In the genomic region with DNA sequence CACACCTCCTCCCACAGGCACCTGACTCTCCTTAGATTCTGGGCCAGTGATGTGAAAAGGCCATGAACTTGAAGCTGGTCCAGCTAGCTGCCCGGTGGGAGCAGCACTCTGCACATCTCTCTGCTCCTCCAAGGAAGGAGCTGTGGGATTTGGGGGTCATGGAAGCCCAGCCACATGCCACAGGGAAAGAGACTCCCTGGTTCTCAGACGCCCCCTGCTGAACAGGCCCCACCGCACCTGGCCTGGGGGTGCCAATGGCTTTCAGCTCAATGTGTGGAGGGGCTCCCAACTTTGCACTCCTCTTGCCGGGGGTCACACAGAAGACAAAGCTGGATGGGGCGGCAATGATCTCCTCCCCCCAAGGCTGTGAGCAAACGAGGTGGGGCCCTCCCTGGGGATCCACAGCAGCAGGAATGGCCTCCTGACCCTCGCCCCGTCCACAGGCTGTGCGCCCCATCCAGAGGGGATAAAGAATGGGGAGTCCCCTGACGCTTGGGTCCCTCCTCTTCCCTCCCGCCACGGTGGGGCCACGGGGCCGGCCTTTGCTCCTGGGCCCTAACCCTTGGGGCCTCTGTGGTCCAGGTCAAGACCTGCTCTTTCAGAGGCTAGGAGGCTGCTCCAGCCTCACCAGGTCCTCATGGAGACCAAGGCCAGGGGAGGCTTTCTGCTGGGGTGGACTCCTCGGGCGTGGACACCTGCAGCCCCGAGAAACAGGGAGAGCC, we compare ENCODE assay signal across 22 cellular contexts. TPM values are rescaled to one million over a fixed set of nuclear protein-coding genes. Genes with fewer than 3 reads are reported as not detected.
DNase-seq lines count a peak whose midpoint lies in the region; ATAC-seq and TF ChIP-seq lines count a peak whose summit lies in the region.
"Had no signal": no experiment of that assay in that cellular context is flagged by ENCODE, and none has a peak within 500 bp of the region (broad histone marks: within the 10 kb centered on the region; RNA-seq: fewer than 3 reads in every experiment).

No MANE protein-coding gene starts in this region.

- H3K27ac Mint-ChIP-seq in activated naive CD4-positive, alpha-beta T cell treated with anti-CD3 and anti-CD28 coated beads for 36 hours, result peak overlapping the region; percentile 99
- peak overlapping the region; percentile 95 for H3K27ac Mint-ChIP-seq in activated naive CD8-positive, alpha-beta T cell treated with anti-CD3 and anti-CD28 coated beads, Interleukin-2, amount 10 ng/mL, durations not matched to agents 7 days and 5 days

- H2BK120ac ChIP-seq in neuronal stem cell (ENCODE audit: low read depth, low read length), result no peak overlapping the region

- H3K4me1 Mint-ChIP-seq in activated naive CD4-positive, alpha-beta T cell treated with anti-CD3 and anti-CD28 coated beads for 36 hours (ENCODE audit: low read depth), result peaks cover 27% of the 10 kb centered on the region
- peaks cover 21% of the 10 kb centered on the region for H3K4me1 Mint-ChIP-seq in activated naive CD8-positive, alpha-beta T cell treated with anti-CD3 and anti-CD28 coated beads, Interleukin-2, amount 10 ng/mL, durations not matched to agents 7 days and 5 days
- H3K4me1 Mint-ChIP-seq: CD14-positive monocyte had no signal

- H4K8ac ChIP-seq in neuronal stem cell (ENCODE audit: low read depth, low read length), result no peak overlapping the region

- H3K14ac ChIP-seq in neuronal stem cell (ENCODE audit: low read length), result no peak overlapping the region

- no peak overlapping the region for H3K18ac ChIP-seq in neuronal stem cell (ENCODE audit: low read length)

- peaks cover 29% of the 10 kb centered on the region for H3K36me3 Mint-ChIP-seq in activated naive CD4-positive, alpha-beta T cell treated with anti-CD3 and anti-CD28 coated beads for 36 hours (ENCODE audit: low read depth)
- H3K36me3 Mint-ChIP-seq in activated naive CD8-positive, alpha-beta T cell treated with anti-CD3 and anti-CD28 coated beads, Interleukin-2, amount 10 ng/mL, durations not matched to agents 7 days and 5 days, result peaks cover 11% of the 10 kb centered on the region

- H3K27me3 ChIP-seq in neuronal stem cell (ENCODE audit: control insufficient read depth in 3 of 3, insufficient read depth in 3 of 3, low read depth in 1 of 3, low read length in 3 of 3) (no peaks in the 10 kb centered on the region), ascending aorta (no peaks in the 10 kb centered on the region)
- H3K27me3 ChIP-seq: esophagus squamous epithelium, gastrocnemius medialis, SJSA1, testis, uterus had no signal

- H3K4me3 Mint-ChIP-seq in activated naive CD4-positive, alpha-beta T cell treated with anti-CD3 and anti-CD28 coated beads for 36 hours, result no peak overlapping the region
- H3K4me3 Mint-ChIP-seq in activated naive CD8-positive, alpha-beta T cell treated with anti-CD3 and anti-CD28 coated beads, Interleukin-2, amount 10 ng/mL, durations not matched to agents 7 days and 5 days, result peak overlapping the region; percentile 13
- H3K4me3 Mint-ChIP-seq: CD14-positive monocyte had no signal

- H3K27ac ChIP-seq in OCI-LY7 (ENCODE audit: low read depth, low read length, poor library complexity, severe bottlenecking) (no peak overlapping the region), neuronal stem cell (replicated peaks; ENCODE audit: low read length) (no peak overlapping the region), substantia nigra (ENCODE audit: low read depth, low read length, poor library complexity, severe bottlenecking) (no peak overlapping the region), ascending aorta (no peak overlapping the region)
- H3K27ac ChIP-seq: esophagus squamous epithelium, gastrocnemius medialis, psoas muscle, SJSA1, testis, uterus had no signal

- CTCF ChIA-PET in activated naive CD4-positive, alpha-beta T cell treated with anti-CD3 and anti-CD28 coated beads for 36 hours (lab: Charles Lee), result no interaction called here
- CTCF ChIA-PET in OCI-LY7 (lab: Charles Lee; ENCODE audit: unreplicated experiment), result interaction anchor here (0.6 kb wide), 1 partner anchor 372 kb away, joined by 3 read pairs; no protein-coding TSS in a partner anchor

- no TSS peak for BruUV-seq in OCI-LY7 (replicated peaks; lab: Mats Ljungman, UMichigan)

- H2BK15ac ChIP-seq in neuronal stem cell (ENCODE audit: low read length), result no peak overlapping the region

- H3K4me2 ChIP-seq in OCI-LY7 (ENCODE audit: low read length) (no peak overlapping the region), neuronal stem cell (ENCODE audit: insufficient read depth, low read length, poor library complexity, severe bottlenecking) (no peak overlapping the region)

- no peak overlapping the region for H3K9ac ChIP-seq in neuronal stem cell (ENCODE audit: low read depth, low read length, poor library complexity)

- peak overlapping the region; percentile 24 for H2BK5ac ChIP-seq in neuronal stem cell (ENCODE audit: low read length)

- intact Hi-C loops in activated naive CD4-positive, alpha-beta T cell treated with anti-CD3 and anti-CD28 coated beads for 36 hours (cut with micrococcal nuclease), result no loop called here
- intact Hi-C loops in OCI-LY7 (cut with micrococcal nuclease; ENCODE audit: unreplicated experiment) (no loop called here), ascending aorta (cut with DNase I) (no loop called here)

- peaks cover 54% of the 10 kb centered on the region; the same call in 1 of the 2 replicates for H3K36me3 ChIP-seq in OCI-LY7 (ENCODE audit: insufficient read depth, low read length)
- peaks cover 38 to 94% of the 10 kb centered on the region in 2 donors for H3K36me3 ChIP-seq in neuronal stem cell (replicated peaks in 1 of 2; ENCODE audit: control insufficient read depth in 2 of 2, insufficient read depth in 2 of 2, low read length in 2 of 2)
- H3K36me3 ChIP-seq in ascending aorta, result peaks cover 70 to 96% of the 10 kb centered on the region in 2 donors
- H3K36me3 ChIP-seq: SJSA1, uterus had no signal

- H3K4me1 ChIP-seq in OCI-LY7 (ENCODE audit: insufficient read depth, low read length, poor library complexity, severe bottlenecking) (no peaks in the 10 kb centered on the region), neuronal stem cell (ENCODE audit: control insufficient read depth in 2 of 2, insufficient read depth in 1 of 2, low read depth in 1 of 2, low read length in 2 of 2) (no peaks in the 10 kb centered on the region), ascending aorta (no peaks in the 10 kb centered on the region)
- H3K4me1 ChIP-seq: esophagus squamous epithelium, gastrocnemius medialis, psoas muscle, SJSA1, testis, uterus had no signal

- H4K20me1 ChIP-seq in OCI-LY7 (ENCODE audit: insufficient read depth, low read length), result no peaks in the 10 kb centered on the region

- H3K23ac ChIP-seq in neuronal stem cell (ENCODE audit: low read depth, low read length, poor library complexity), result peak overlapping the region; percentile 65

- DNase-seq in activated naive CD4-positive, alpha-beta T cell treated with anti-CD3 and anti-CD28 coated beads for 36 hours, result no peak
- DNase-seq in activated naive CD4-positive, alpha-beta T cell treated with anti-CD3 and anti-CD28 coated beads, Interleukin-2, amount 50 U/mL, for 16 hours, result no peak
- DNase-seq in OCI-LY7 (ENCODE audit: low spot score) (no peak), neuronal stem cell (ENCODE audit: low spot score) (no peak), substantia nigra (lab: John Stamatoyannopoulos, UW) (no peak), ascending aorta (ENCODE audit: low spot score in 2 of 2) (no peak)
- DNase-seq in activated naive CD8-positive, alpha-beta T cell treated with anti-CD3 and anti-CD28 coated beads, Interleukin-2, amount 10 ng/mL, durations not matched to agents 7 days and 5 days, result no peak
- DNase-seq: activated CD4-positive, CD25-positive, alpha-beta regulatory T cell; esophagus squamous epithelium; gastrocnemius medialis; GDM1; HCEC 1CT; KBM-7; NCI-H1436; NCI-H510A treated with DMSO at 0.1 percent for 48 hours; psoas muscle; testis; uterus had no signal

- no peak overlapping the region for H4K91ac ChIP-seq in neuronal stem cell (ENCODE audit: low read depth, low read length, poor library complexity)

- H3K79me1 ChIP-seq in neuronal stem cell (ENCODE audit: low read depth, low read length), result peaks cover 7% of the 10 kb centered on the region

- H3K9me2 ChIP-seq in OCI-LY7 (ENCODE audit: insufficient read depth, low read length), result no peaks in the 10 kb centered on the region

- ATAC-seq in activated naive CD8-positive, alpha-beta T cell treated with anti-CD3 and anti-CD28 coated beads, Interleukin-2, amount 10 ng/mL, durations not matched to agents 7 days and 5 days (ENCODE audit: low read depth), result no peak
- no peak for ATAC-seq in GM18502 (IDR thresholded peaks at IDR 0.05; ENCODE audit: poor library complexity, unreplicated experiment)
- ATAC-seq: gastrocnemius medialis had no signal

- H3K4ac ChIP-seq in neuronal stem cell (ENCODE audit: low read length), result no peak overlapping the region

- no CpG with 5 or more reads among the region's 17 CpGs for WGBS in neuronal stem cell (ENCODE audit: extremely low coverage in 2 of 2, insufficient read length in 2 of 2, insufficient replicate concordance in 1 of 2), 2 donors

- H2BK12ac ChIP-seq in neuronal stem cell (ENCODE audit: low read length), result no peak overlapping the region

- POLR2A ChIA-PET in OCI-LY7 (lab: Charles Lee), result no interaction called here
- POLR2A ChIA-PET in activated naive CD8-positive, alpha-beta T cell treated with anti-CD3 and anti-CD28 coated beads, Interleukin-2, amount 10 ng/mL, durations not matched to agents 7 days and 5 days (lab: Charles Lee), result no interaction called here

- H3K27me3 Mint-ChIP-seq in activated naive CD4-positive, alpha-beta T cell treated with anti-CD3 and anti-CD28 coated beads for 36 hours (ENCODE audit: low read depth), result no peaks in the 10 kb centered on the region
- H3K27me3 Mint-ChIP-seq in activated naive CD8-positive, alpha-beta T cell treated with anti-CD3 and anti-CD28 coated beads, Interleukin-2, amount 10 ng/mL, durations not matched to agents 7 days and 5 days, result no peaks in the 10 kb centered on the region

- no peak overlapping the region for H2AFZ ChIP-seq in OCI-LY7 (ENCODE audit: low read length)
- H2AFZ ChIP-seq in neuronal stem cell (ENCODE audit: low read length), result no peak overlapping the region

- no peak overlapping the region for H2AK5ac ChIP-seq in neuronal stem cell (ENCODE audit: low read depth, low read length)

- TF ChIP-seq CTCF in OCI-LY7 (conservative IDR thresholded peaks at IDR 0.05; ENCODE audit: low read length) (0 out of 2 replicates have a peak, but pooled peaks have one; percentile 21), ascending aorta (IDR thresholded peaks at IDR 0.05) (no peak)

- H3K9me3 ChIP-seq in OCI-LY7 (ENCODE audit: low read length), result no peaks in the 10 kb centered on the region
- no peaks in the 10 kb centered on the region for H3K9me3 ChIP-seq in neuronal stem cell (replicated peaks in 1 of 2; ENCODE audit: control insufficient read depth in 2 of 2, insufficient read depth in 1 of 2, low read depth in 1 of 2, low read length in 2 of 2)
- H3K9me3 ChIP-seq in ascending aorta, result no peaks in the 10 kb centered on the region
- H3K9me3 ChIP-seq: esophagus squamous epithelium, gastrocnemius medialis, psoas muscle, SJSA1, testis, uterus had no signal

- no peak overlapping the region for H3K4me3 ChIP-seq in OCI-LY7 (ENCODE audit: low read depth, low read length, poor library complexity, severe bottlenecking)
- no peak overlapping the region for H3K4me3 ChIP-seq in neuronal stem cell (ENCODE audit: low read length in 2 of 2)
- H3K4me3 ChIP-seq in ascending aorta, result no peak overlapping the region
- H3K4me3 ChIP-seq: esophagus squamous epithelium, gastrocnemius medialis, psoas muscle, SJSA1, testis, uterus had no signal

- no peaks in the 10 kb centered on the region for H3K9me3 Mint-ChIP-seq in activated naive CD4-positive, alpha-beta T cell treated with anti-CD3 and anti-CD28 coated beads for 36 hours
- H3K9me3 Mint-ChIP-seq in activated naive CD8-positive, alpha-beta T cell treated with anti-CD3 and anti-CD28 coated beads, Interleukin-2, amount 10 ng/mL, durations not matched to agents 7 days and 5 days, result no peaks in the 10 kb centered on the region
- H3K9me3 Mint-ChIP-seq: CD14-positive monocyte had no signal

- no peaks in the 10 kb centered on the region for H3K79me2 ChIP-seq in OCI-LY7 (ENCODE audit: insufficient read depth, low read depth, low read length)

RNA-seq across cellular contexts. Expression of gene GAK, which starts 51.3 kb away (rescaled TPM):
- total RNA-seq in activated naive CD4-positive, alpha-beta T cell treated with anti-CD3 and anti-CD28 coated beads for 36 hours, result 10 to 100 TPM; 87.6 to 96.8 TPM
- total RNA-seq in OCI-LY7 (2014; rRNA removed; shearing (Covaris generic)), result 77.5 and 86.1 TPM in 2 replicates
- total RNA-seq in OCI-LY7 (2022) (107 and 111 TPM in 2 replicates), ascending aorta (87.3 TPM)
- 100 to 1,000 TPM; 169 to 182 TPM for total RNA-seq in activated naive CD8-positive, alpha-beta T cell treated with anti-CD3 and anti-CD28 coated beads, Interleukin-2, amount 10 ng/mL, durations not matched to agents 7 days and 5 days
- polyA plus RNA-seq in neuronal stem cell (2013, experiment 1 of 2), result 35.3 TPM
- polyA plus RNA-seq in neuronal stem cell (2013, experiment 2 of 2), result 34.3 TPM

RNA-seq across cellular contexts. Expression of gene TMEM175, which starts 51.4 kb away (rescaled TPM):
- total RNA-seq in activated naive CD4-positive, alpha-beta T cell treated with anti-CD3 and anti-CD28 coated beads for 36 hours, result 10 to 100 TPM; 13.9 to 15.8 TPM
- 7.1 and 12.5 TPM in 2 replicates for total RNA-seq in OCI-LY7 (2014; rRNA removed; shearing (Covaris generic))
- total RNA-seq in OCI-LY7 (2022) (31.9 and 33.1 TPM in 2 replicates), ascending aorta (41.2 TPM)
- 10 to 100 TPM; 38.2 to 39.8 TPM for total RNA-seq in activated naive CD8-positive, alpha-beta T cell treated with anti-CD3 and anti-CD28 coated beads, Interleukin-2, amount 10 ng/mL, durations not matched to agents 7 days and 5 days
- 8.0 TPM for polyA plus RNA-seq in neuronal stem cell (2013, experiment 1 of 2)
- 7.7 TPM for polyA plus RNA-seq in neuronal stem cell (2013, experiment 2 of 2)

RNA-seq across cellular contexts. Expression of gene CPLX1, which starts 54.9 kb away (rescaled TPM):
- total RNA-seq in activated naive CD4-positive, alpha-beta T cell treated with anti-CD3 and anti-CD28 coated beads for 36 hours, result under 1 TPM; 0.37 to 0.48 TPM
- total RNA-seq in OCI-LY7 (2014; rRNA removed; shearing (Covaris generic)), result 0.25 and 0.57 TPM in 2 replicates
- total RNA-seq in OCI-LY7 (2022) (0.21 and 0.28 TPM in 2 replicates), ascending aorta (1.1 TPM)
- total RNA-seq in activated naive CD8-positive, alpha-beta T cell treated with anti-CD3 and anti-CD28 coated beads, Interleukin-2, amount 10 ng/mL, durations not matched to agents 7 days and 5 days, result 1 to 10 TPM; 3.7 to 5.0 TPM
- polyA plus RNA-seq in neuronal stem cell (2013, experiment 1 of 2), result 0.13 TPM
- 0.12 TPM for polyA plus RNA-seq in neuronal stem cell (2013, experiment 2 of 2)
- total RNA-seq: lung microvascular endothelial cell, SJSA1 had no signal
- polyA plus RNA-seq: CD14-positive monocyte had no signal
